19 cellular contexts compared by ENCODE assay signal in the genomic region with DNA sequence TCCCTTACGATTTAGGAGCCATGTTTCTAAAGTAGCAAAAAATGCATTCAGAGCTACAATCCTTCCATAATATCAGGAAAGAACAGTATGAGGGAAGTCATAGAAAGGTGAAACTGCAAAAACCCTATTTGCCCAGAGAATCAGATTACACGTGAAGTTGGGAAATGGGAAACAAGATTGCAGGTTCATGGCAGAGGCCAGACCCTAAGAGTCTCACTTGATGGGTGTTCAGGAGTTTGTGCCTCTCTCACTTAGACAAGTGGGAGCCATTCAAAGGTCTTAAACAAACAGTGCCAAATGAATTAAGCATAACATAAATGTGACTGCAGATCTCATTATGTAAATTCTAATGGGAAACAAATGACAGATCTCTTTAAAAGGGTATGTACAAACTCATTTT.
"Had no signal": no experiment of that assay in that cellular context is flagged by ENCODE, and none has a peak within 500 bp of the region (broad histone marks: within the 10 kb centered on the region; RNA-seq: fewer than 3 reads in every experiment).

No MANE protein-coding gene starts in this region.

- ATAC-seq: activated T-cell treated with anti-CD3 and anti-CD28 coated beads, Interleukin-2, amount 50 U/mL, for 4 hours; effector memory CD8-positive, alpha-beta T cell; gastrocnemius medialis; heart right ventricle; right cardiac atrium; stimulated activated naive B cell treated with anti-CD40 and anti-IgM and Interleukin-4, amounts not matched to agents 10 μg/mL and 1 μg/mL and 100 μg/mL, for 72 hours; WTC11 had no signal

- H3K27me3 Mint-ChIP-seq: activated CD4-positive, alpha-beta memory T cell treated with anti-CD3 and anti-CD28 coated beads, Interleukin-2, amount 10 ng/mL, durations not matched to agents 7 days and 5 days; activated naive CD4-positive, alpha-beta T cell treated with anti-CD3 and anti-CD28 coated beads, Interleukin-2, amount 50 U/mL, for 24 hours; effector memory CD8-positive, alpha-beta T cell; progenitor cell of endocrine pancreas; stimulated activated naive B cell treated with anti-CD40 and anti-IgM and Interleukin-4, amounts not matched to agents 10 μg/mL and 1 μg/mL and 100 μg/mL, for 72 hours had no signal

- H3K4me1 Mint-ChIP-seq: activated CD4-positive, alpha-beta memory T cell treated with anti-CD3 and anti-CD28 coated beads, Interleukin-2, amount 10 ng/mL, durations not matched to agents 7 days and 5 days; stimulated activated naive B cell treated with anti-CD40 and anti-IgM and Interleukin-4, amounts not matched to agents 10 μg/mL and 1 μg/mL and 100 μg/mL, for 72 hours had no signal

- DNase-seq: activated CD4-positive, alpha-beta memory T cell treated with anti-CD3 and anti-CD28 coated beads, Interleukin-2, amount 10 ng/mL, durations not matched to agents 7 days and 5 days; activated CD4-positive, alpha-beta T cell treated with anti-CD3 and anti-CD28 coated beads for 4 hours; activated effector memory CD4-positive, alpha-beta T cell treated with anti-CD3 and anti-CD28 coated beads, Interleukin-2, amount 50 U/mL, for 16 hours; activated T-cell treated with anti-CD3 and anti-CD28 coated beads, Interleukin-2, amount 50 U/mL, for 4 hours; adrenal gland; dermis blood vessel endothelial cell; effector memory CD8-positive, alpha-beta T cell; gastrocnemius medialis; heart right ventricle; midbrain; right cardiac atrium; stimulated activated CD4-positive, alpha-beta T cell treated with anti-CD3 and anti-CD28 coated beads, Interleukin-15, amount 100 ng/mL, for 24 hours; stimulated activated CD4-positive, alpha-beta T cell treated with anti-CD3 and anti-CD28 coated beads, Interleukin-4, amount 100 ng/mL, for 1 hour; stimulated activated naive B cell treated with anti-CD40 and anti-IgM and Interleukin-4, amounts not matched to agents 10 μg/mL and 1 μg/mL and 100 μg/mL, for 72 hours had no signal

- H3K9me3 Mint-ChIP-seq: activated CD4-positive, alpha-beta memory T cell treated with anti-CD3 and anti-CD28 coated beads, Interleukin-2, amount 10 ng/mL, durations not matched to agents 7 days and 5 days; activated naive CD4-positive, alpha-beta T cell treated with anti-CD3 and anti-CD28 coated beads, Interleukin-2, amount 50 U/mL, for 24 hours; activated T-cell treated with anti-CD3 and anti-CD28 coated beads, Interleukin-2, amount 50 U/mL, for 4 hours; effector memory CD8-positive, alpha-beta T cell; stimulated activated naive B cell treated with anti-CD40 and anti-IgM and Interleukin-4, amounts not matched to agents 10 μg/mL and 1 μg/mL and 100 μg/mL, for 72 hours; WTC11 had no signal

- H3K36me3 ChIP-seq: gastrocnemius medialis had no signal

- H3K27ac Mint-ChIP-seq: activated CD4-positive, alpha-beta memory T cell treated with anti-CD3 and anti-CD28 coated beads, Interleukin-2, amount 10 ng/mL, durations not matched to agents 7 days and 5 days; activated naive CD4-positive, alpha-beta T cell treated with anti-CD3 and anti-CD28 coated beads, Interleukin-2, amount 50 U/mL, for 24 hours; progenitor cell of endocrine pancreas; stimulated activated naive B cell treated with anti-CD40 and anti-IgM and Interleukin-4, amounts not matched to agents 10 μg/mL and 1 μg/mL and 100 μg/mL, for 72 hours; WTC11 had no signal

- H3K36me3 Mint-ChIP-seq: WTC11 had no signal

- H3K9me3 ChIP-seq: adrenal gland, gastrocnemius medialis, heart right ventricle, thyroid gland had no signal

- H3K4me3 Mint-ChIP-seq: activated CD4-positive, alpha-beta memory T cell treated with anti-CD3 and anti-CD28 coated beads, Interleukin-2, amount 10 ng/mL, durations not matched to agents 7 days and 5 days; activated naive CD4-positive, alpha-beta T cell treated with anti-CD3 and anti-CD28 coated beads, Interleukin-2, amount 50 U/mL, for 24 hours; activated T-cell treated with anti-CD3 and anti-CD28 coated beads, Interleukin-2, amount 50 U/mL, for 4 hours; effector memory CD8-positive, alpha-beta T cell; stimulated activated naive B cell treated with anti-CD40 and anti-IgM and Interleukin-4, amounts not matched to agents 10 μg/mL and 1 μg/mL and 100 μg/mL, for 72 hours; WTC11 had no signal

- H3K27ac ChIP-seq: adrenal gland, gastrocnemius medialis, heart right ventricle, skin epidermis, thyroid gland had no signal

- H3K4me3 ChIP-seq: adrenal gland, gastrocnemius medialis, heart right ventricle, skin epidermis, thyroid gland had no signal

- H3K27me3 ChIP-seq: adrenal gland, gastrocnemius medialis, heart right ventricle, thyroid gland had no signal

- H3K4me1 ChIP-seq: adrenal gland, gastrocnemius medialis, heart right ventricle had no signal
